Comparison of ENCODE assay signal across 8 cellular contexts in the genomic region with DNA sequence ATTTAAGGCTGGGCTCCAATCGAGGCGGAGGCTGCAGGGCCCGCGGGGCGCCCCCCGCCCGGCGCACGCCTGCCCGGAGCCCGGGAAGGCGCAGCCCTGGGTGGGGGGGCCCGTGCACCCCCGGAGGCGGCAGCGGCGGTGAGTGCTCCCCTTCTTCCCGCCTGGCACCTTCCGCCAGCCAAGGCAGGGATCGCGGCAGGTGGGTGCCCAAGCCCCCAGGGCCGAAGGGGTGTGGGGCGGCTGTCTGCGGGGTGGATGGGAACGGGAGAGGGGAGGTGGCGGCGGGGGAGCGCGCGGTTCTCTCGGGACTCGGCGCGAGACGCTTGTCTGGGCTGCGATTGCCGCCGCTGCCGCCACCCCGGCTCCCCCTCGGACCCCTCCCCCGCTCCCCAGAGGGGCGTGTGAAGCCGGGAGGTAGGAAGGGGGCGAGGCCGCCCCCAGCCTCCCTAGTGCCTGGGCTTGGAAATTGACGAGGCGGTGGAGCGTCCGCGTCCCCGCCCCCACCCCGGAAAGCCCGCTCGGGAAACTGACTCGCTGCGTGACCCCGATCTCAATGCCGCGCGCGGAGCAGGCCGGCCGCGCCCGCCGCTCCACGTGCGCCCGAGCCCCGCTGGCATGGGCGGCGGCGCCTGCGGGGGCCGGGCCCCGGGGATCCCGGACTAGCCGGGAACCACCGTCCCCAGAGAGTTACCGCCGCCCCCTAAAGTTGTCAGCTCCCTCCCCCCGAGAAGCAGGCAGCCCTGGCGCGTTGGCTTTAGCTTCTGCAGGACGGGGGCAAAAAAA.
DNase-seq lines count a peak whose midpoint lies in the region; ATAC-seq and TF ChIP-seq lines count a peak whose summit lies in the region.

No MANE protein-coding gene starts in this region.

- WGBS in testis, 2 donors: 0 to 1% methylated on average over 11 to 80 of the region's 86 CpGs

- TF ChIP-seq CTCF in breast epithelium (IDR thresholded peaks at IDR 0.05) (no peak), left lung (IDR thresholded peaks at IDR 0.05) (no peak), testis (IDR thresholded peaks at IDR 0.05) (no peak)

- H3K4me3 ChIP-seq in HAP-1 (peak overlapping the region; percentile 64), breast epithelium (peak overlapping the region; percentile 89 to 91 (median 90)), left lung (peak overlapping the region; percentile 61 to 65), testis (peak overlapping the region; percentile 78 to 82)

- TF ChIP-seq POLR2A in breast epithelium (IDR thresholded peaks at IDR 0.05) (no peak), testis (IDR thresholded peaks at IDR 0.05) (no peak)

- H3K4me1 ChIP-seq in HAP-1: peaks cover 14% of the 10 kb centered on the region
- H3K4me1 ChIP-seq in breast epithelium: peaks cover 0 to 3% of the 10 kb centered on the region in 2 donors
- H3K4me1 ChIP-seq in left lung: peaks cover 9 to 27% of the 10 kb centered on the region in 2 donors
- peaks cover 6% of the 10 kb centered on the region for H3K4me1 ChIP-seq in testis

- in situ Hi-C loops in HAP-1 (cut with MboI; ENCODE audit: low sequenced_read_pairs): loop anchor here (5.0 to 10.0 kb wide), 2 partner anchors 72 to 225 kb away; no protein-coding TSS in a partner anchor

- H3K27me3 ChIP-seq in HAP-1 (ENCODE audit: low read depth) (no peaks in the 10 kb centered on the region), breast epithelium (no peaks in the 10 kb centered on the region), left lung (peaks cover 0 to 57% of the 10 kb centered on the region in 2 donors), testis (no peaks in the 10 kb centered on the region)

- intact Hi-C loops in breast epithelium (cut with DNase I; ENCODE audit: low total_unique reads) (no loop called here), left lung (cut with DNase I) (loop anchor here in 1 of 2 donors (5.0 kb wide), 1 partner anchor 225 kb away; no protein-coding TSS in a partner anchor), testis (cut with DNase I; ENCODE audit: low total_unique reads) (loop anchor here (5.0 kb wide), 2 partner anchors 225 to 385 kb away; no protein-coding TSS in a partner anchor)

- H3K36me3 ChIP-seq in HAP-1 (replicated peaks) (no peaks in the 10 kb centered on the region), breast epithelium (no peaks in the 10 kb centered on the region), left lung (no peaks in the 10 kb centered on the region), testis (ENCODE audit: low read depth, missing control alignments) (no peaks in the 10 kb centered on the region)

- peak; percentile 15 for ATAC-seq in left lung

- DNase-seq in NCI-H1105 treated with DMSO at 0.1 percent for 48 hours (lab: John Stamatoyannopoulos, UW) (peak; percentile 4), NCI-H1105 (lab: John Stamatoyannopoulos, UW) (no peak), HAP-1 (ENCODE audit: low spot score in 2 of 2) (peak in 1 of 2 experiments; percentile 70), NCI-H2171 treated with DMSO at 0.1 percent for 48 hours (lab: John Stamatoyannopoulos, UW) (peak; percentile 33), breast epithelium (ENCODE audit: low spot score in 2 of 2) (no peak), left lung (peak in 1 of 2 donors; percentile 77), testis (no peak), NCI-H2081 treated with DMSO at 0.1 percent for 48 hours (lab: John Stamatoyannopoulos, UW) (no peak)

- H3K9me3 ChIP-seq in HAP-1 (no peaks in the 10 kb centered on the region), breast epithelium (no peaks in the 10 kb centered on the region), left lung (no peaks in the 10 kb centered on the region), testis (no peaks in the 10 kb centered on the region)

- H3K27ac ChIP-seq in breast epithelium (peak overlapping the region; percentile 50 to 56), left lung (no peak overlapping the region), testis (peak overlapping the region; percentile 18 to 55)

Comparison
In these comparisons a context has a peak if more than half of its experiments do, and no peak if none do; other contexts are left out.
1. DNase-seq: peak in NCI-H1105 treated with DMSO at 0.1 percent for 48 hours (single experiment) and NCI-H2171 treated with DMSO at 0.1 percent for 48 hours (single experiment); none in NCI-H1105 (single experiment), breast epithelium (0 of 2), testis (single experiment) and NCI-H2081 treated with DMSO at 0.1 percent for 48 hours (single experiment).
2. H3K27ac ChIP-seq: peak in breast epithelium (2 of 2) and testis (2 of 2); none in left lung (0 of 2).
3. Peak in every context shown above with its lines, with median percentiles within 50 percentile points of each other: H3K4me3 ChIP-seq.